ENCODE assay signal across 27 cellular contexts in genomic region chr16:81014672-81015071, GRCh38.
"Had no signal": no experiment of that assay in that cellular context is flagged by ENCODE, and none has a peak within 500 bp of the region (broad histone marks: within the 10 kb centered on the region; RNA-seq: fewer than 3 reads in every experiment).

No MANE protein-coding gene starts in this region.

- H3K4me1 Mint-ChIP-seq: activated B cell treated with CpG ODN at 0.5 μM for 24 hours, natural killer cell had no signal

- DNase-seq: activated B cell treated with CpG ODN at 0.5 μM for 24 hours; activated CD4-positive, alpha-beta T cell treated with anti-CD3 and anti-CD28 coated beads for 48 hours; activated CD8-positive, alpha-beta T cell treated with anti-CD3 and anti-CD28 coated beads for 36 hours; activated naive CD4-positive, alpha-beta T cell; central memory CD4-positive, alpha-beta T cell; foreskin keratinocyte; heart left ventricle; hypothalamus; immature natural killer cell; kidney glomerular epithelial cell; lower lobe of right lung; mesendoderm; natural killer cell; occipital lobe; psoas muscle; stimulated activated CD4-positive, alpha-beta T cell treated with anti-CD3 and anti-CD28 coated beads, Interleukin-1b, Interleukin-23, amount 100 ng/mL, for 48 hours; stimulated activated CD4-positive, alpha-beta T cell treated with anti-CD3 and anti-CD28 coated beads, Interleukin-4, amount 100 ng/mL, for 4 hours; stimulated activated CD8-positive, alpha-beta memory T cell treated with anti-CD3 and anti-CD28 coated beads, Interleukin-4, amount 100 ng/mL, for 48 hours; stimulated activated naive B cell treated with anti-CD40 and anti-IgM and Interleukin-4, amounts not matched to agents 10 μg/mL and 1 μg/mL and 100 μg/mL, for 72 hours; stomach; T-cell; tibial artery; upper lobe of right lung had no signal

- H3K9me3 Mint-ChIP-seq: activated B cell treated with CpG ODN at 0.5 μM for 24 hours; activated CD8-positive, alpha-beta T cell treated with anti-CD3 and anti-CD28 coated beads for 36 hours; activated naive CD4-positive, alpha-beta T cell treated with anti-CD3 and anti-CD28 coated beads, Interleukin-2, amount 50 U/mL, for 72 hours; immature natural killer cell; natural killer cell; neural progenitor cell; stimulated activated naive B cell treated with anti-CD40 and anti-IgM and Interleukin-4, amounts not matched to agents 10 μg/mL and 1 μg/mL and 100 μg/mL, for 72 hours; T-cell; T-helper 2 cell treated with Interferon-gamma antibody and Interleukin-4, amounts not matched to agents 5 μg/mL and 100 μg/mL, for 36 hours had no signal

- H3K36me3 Mint-ChIP-seq: natural killer cell had no signal

- ATAC-seq: activated CD8-positive, alpha-beta T cell treated with anti-CD3 and anti-CD28 coated beads for 36 hours; foreskin keratinocyte; heart left ventricle; left lobe of liver; lower lobe of right lung; psoas muscle; stimulated activated naive B cell treated with anti-CD40 and anti-IgM and Interleukin-4, amounts not matched to agents 10 μg/mL and 1 μg/mL and 100 μg/mL, for 72 hours; upper lobe of right lung had no signal

- H3K4me3 Mint-ChIP-seq: activated B cell treated with CpG ODN at 0.5 μM for 24 hours; activated CD8-positive, alpha-beta T cell treated with anti-CD3 and anti-CD28 coated beads for 36 hours; immature natural killer cell; natural killer cell; neural progenitor cell; stimulated activated naive B cell treated with anti-CD40 and anti-IgM and Interleukin-4, amounts not matched to agents 10 μg/mL and 1 μg/mL and 100 μg/mL, for 72 hours; T-cell; T-helper 2 cell treated with Interferon-gamma antibody and Interleukin-4, amounts not matched to agents 5 μg/mL and 100 μg/mL, for 36 hours had no signal

- H3K27me3 Mint-ChIP-seq: activated B cell treated with CpG ODN at 0.5 μM for 24 hours; activated CD8-positive, alpha-beta T cell treated with anti-CD3 and anti-CD28 coated beads for 36 hours; stimulated activated naive B cell treated with anti-CD40 and anti-IgM and Interleukin-4, amounts not matched to agents 10 μg/mL and 1 μg/mL and 100 μg/mL, for 72 hours; T-cell had no signal

- H3K27ac Mint-ChIP-seq: activated B cell treated with CpG ODN at 0.5 μM for 24 hours; activated CD8-positive, alpha-beta T cell treated with anti-CD3 and anti-CD28 coated beads for 36 hours; immature natural killer cell; natural killer cell; neural progenitor cell; T-cell had no signal
